7 cellular contexts compared by ENCODE assay signal in the genomic region with DNA sequence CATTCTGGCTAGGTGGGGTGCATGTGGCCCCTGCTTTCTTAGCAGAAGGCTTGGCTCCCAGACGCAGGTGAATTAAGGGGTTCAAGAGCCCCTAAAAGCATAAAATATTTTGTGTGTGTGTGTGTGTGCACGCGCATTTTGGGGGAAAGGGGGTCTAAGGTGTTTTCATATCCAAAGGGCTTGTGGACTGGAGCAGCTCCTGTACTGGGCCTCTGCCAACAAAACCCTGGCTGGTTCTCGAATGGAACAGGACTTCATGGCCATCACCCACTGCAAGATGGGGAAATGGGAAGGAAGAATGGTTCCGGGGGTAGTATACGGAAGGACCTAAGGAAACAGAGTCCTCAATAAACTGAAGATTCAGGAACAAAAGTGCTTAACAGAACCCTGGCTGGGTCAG. TPM values are rescaled to one million over a fixed set of nuclear protein-coding genes. Genes with fewer than 3 reads are reported as not detected.
A peak's percentile ranks its signal among the peaks of the same experiment; 100 is the strongest.
DNase-seq lines count a peak whose midpoint lies in the region; ATAC-seq and TF ChIP-seq lines count a peak whose summit lies in the region.
"Had no signal": no experiment of that assay in that cellular context is flagged by ENCODE, and none has a peak within 500 bp of the region (broad histone marks: within the 10 kb centered on the region; RNA-seq: fewer than 3 reads in every experiment).

No MANE protein-coding gene starts in this region.

- ATAC-seq in lower lobe of right lung: no peak

- TF ChIP-seq CTCF in PC-9 (conservative IDR thresholded peaks at IDR 0.05) (no peak), lower lobe of right lung (IDR thresholded peaks at IDR 0.05) (no peak)

- H3K4me3 ChIP-seq in ACC112 (ENCODE audit: low read depth, low read length) (no peak overlapping the region), PC-9 (no peak overlapping the region), lower lobe of right lung (no peak overlapping the region)

- H3K9me3 ChIP-seq in PC-9 (ENCODE audit: insufficient read depth, low read depth) (no peaks in the 10 kb centered on the region), lower lobe of right lung (no peaks in the 10 kb centered on the region)

- intact Hi-C loops in PC-9 (cut with micrococcal nuclease; ENCODE audit: unreplicated experiment) (loop anchor here (1.0 to 2.0 kb wide), 4 partner anchors 41 to 184 kb away; partner anchors contain the start of genes C1R and SPSB2), lower lobe of right lung (cut with DNase I) (no loop called here)

- H2AFZ ChIP-seq in ACC112 (ENCODE audit: low read length, unreplicated experiment) (no peak overlapping the region), PC-9 (no peak overlapping the region)

- H3F3A ChIP-seq in PC-9 (ENCODE audit: insufficient read depth, low read depth): peaks cover 28% of the 10 kb centered on the region

- H3K27ac ChIP-seq in ACC112 (ENCODE audit: low read depth, low read length) (peak overlapping the region; percentile 85; the same call in 1 of the 2 replicates), PC-9 (no peak overlapping the region), lower lobe of right lung (peak overlapping the region; percentile 86)

- H3K36me3 ChIP-seq in ACC112 (ENCODE audit: insufficient read depth, low read length) (peaks cover 7% of the 10 kb centered on the region; the same call in 1 of the 2 replicates), PC-9 (ENCODE audit: low read depth) (no peaks in the 10 kb centered on the region), lower lobe of right lung (peaks cover 22% of the 10 kb centered on the region)

- peaks cover 28% of the 10 kb centered on the region for H3K4me1 ChIP-seq in ACC112 (ENCODE audit: control insufficient read depth, insufficient read depth, low read length, unreplicated experiment)
- H3K4me1 ChIP-seq in PC-9 (replicated peaks; ENCODE audit: insufficient read depth): peaks cover 34% of the 10 kb centered on the region
- peaks cover 35% of the 10 kb centered on the region for H3K4me1 ChIP-seq in lower lobe of right lung

- CTCF ChIA-PET in PC-9 (lab: Charles Lee): interaction anchor here (1.1 to 2.7 kb wide), 4 partner anchors 16 to 41 kb away, joined by 3 to 38 read pairs (median 14); partner anchors contain the start of genes C12orf57 and RNU7-1

- H3K9me2 ChIP-seq in PC-9 (ENCODE audit: insufficient read depth): no peaks in the 10 kb centered on the region

- no peaks in the 10 kb centered on the region for H3K27me3 ChIP-seq in ACC112 (ENCODE audit: insufficient read depth, low read length)
- no peaks in the 10 kb centered on the region for H3K27me3 ChIP-seq in PC-9 (ENCODE audit: insufficient read depth, low read depth)
- H3K27me3 ChIP-seq in lower lobe of right lung (ENCODE audit: low read depth): no peaks in the 10 kb centered on the region

- no peaks in the 10 kb centered on the region for H4K20me1 ChIP-seq in PC-9 (ENCODE audit: insufficient read depth)

- peak overlapping the region; percentile 89; the same call in 1 of the 2 replicates for H3K4me2 ChIP-seq in PC-9

- H3K79me2 ChIP-seq in ACC112 (ENCODE audit: control insufficient read depth, insufficient read depth, low read length, unreplicated experiment): peaks cover 21% of the 10 kb centered on the region
- peaks cover 19% of the 10 kb centered on the region for H3K79me2 ChIP-seq in PC-9 (ENCODE audit: low read depth)

- no peak for DNase-seq in PC-9
- DNase-seq in lower lobe of right lung: peak; percentile 21
- DNase-seq in stimulated activated CD4-positive, alpha-beta T cell treated with anti-CD3 and anti-CD28 coated beads, Interleukin-2, amount 100 ng/mL, for 48 hours: no peak
- no peak for DNase-seq in foreskin melanocyte
- no peak for DNase-seq in 8988T

- no TSS peak for BruUV-seq in PC-9 (replicated peaks; lab: Mats Ljungman, UMichigan)

- POLR2A ChIA-PET in PC-9 (lab: Charles Lee; ENCODE audit: unreplicated experiment): interaction anchor here (0.6 to 0.7 kb wide), 3 partner anchors 20 to 54 kb away, joined by 3 to 5 read pairs (median 4); partner anchors contain the start of genes C12orf57 and RNU7-1

RNA-seq across cellular contexts. Expression of gene ATN1, which starts 3.9 kb away (rescaled TPM):
- total RNA-seq in PC-9 (2021) (158 and 159 TPM in 2 replicates), lower lobe of right lung (123 TPM)

RNA-seq across cellular contexts. Expression of gene ENO2, which starts 9.5 kb away (rescaled TPM):
- total RNA-seq in PC-9 (2021) (38.8 and 56.6 TPM in 2 replicates), lower lobe of right lung (41.9 TPM)

RNA-seq across cellular contexts. Expression of gene LRRC23, which starts 19.2 kb away (rescaled TPM):
- total RNA-seq in PC-9 (2021) (29.3 and 38.8 TPM in 2 replicates), lower lobe of right lung (26.6 TPM)

RNA-seq across cellular contexts. Expression of gene RNU7-1, which starts 19.8 kb away (rescaled TPM):
- total RNA-seq in PC-9 (2021): not detected in 2 replicates
- total RNA-seq in lower lobe of right lung: not detected
- total RNA-seq: fibroblast of villous mesenchyme had no signal

RNA-seq across cellular contexts. Expression of gene C12orf57, which starts 20.0 kb away (rescaled TPM):
- total RNA-seq in PC-9 (2021) (198 and 218 TPM in 2 replicates), lower lobe of right lung (181 TPM)
